Comparison of ENCODE assay signal across 1 cellular context in genomic region chr17:2347805-2348685, GRCh38.
TF ChIP-seq lines count a peak whose summit lies in the region.

No MANE protein-coding gene starts in this region.

TF ChIP-seq in HepG2, 621 proteins besides CTCF, POLR2A, EP300 and RAD21 (continued from another document):
- TF ChIP-seq TRIM24 (CRISPR knock-in tag; IDR thresholded peaks at IDR 0.05) (no peak), THAP11 (CRISPR knock-in tag; IDR thresholded peaks at IDR 0.05) (peak; percentile 34; the same call in 1 of the 2 replicates), NFKBIZ (CRISPR knock-in tag; IDR thresholded peaks at IDR 0.05) (0 out of 2 replicates have a peak, but pooled peaks have one; percentile 18), SMAD3 (CRISPR knock-in tag; IDR thresholded peaks at IDR 0.05) (0 out of 2 replicates have a peak, but pooled peaks have one; percentile 33), RXRA (CRISPR knock-in tag; IDR thresholded peaks at IDR 0.05) (0 out of 2 replicates have a peak, but pooled peaks have one; percentile 41), ZSCAN31 (CRISPR knock-in tag; IDR thresholded peaks at IDR 0.05; ENCODE audit: low read depth) (no peak), ZNF781 (CRISPR knock-in tag; IDR thresholded peaks at IDR 0.05; ENCODE audit: borderline replicate concordance, not compliant biosample characterization) (no peak)
- TF ChIP-seq, protein P1, sequence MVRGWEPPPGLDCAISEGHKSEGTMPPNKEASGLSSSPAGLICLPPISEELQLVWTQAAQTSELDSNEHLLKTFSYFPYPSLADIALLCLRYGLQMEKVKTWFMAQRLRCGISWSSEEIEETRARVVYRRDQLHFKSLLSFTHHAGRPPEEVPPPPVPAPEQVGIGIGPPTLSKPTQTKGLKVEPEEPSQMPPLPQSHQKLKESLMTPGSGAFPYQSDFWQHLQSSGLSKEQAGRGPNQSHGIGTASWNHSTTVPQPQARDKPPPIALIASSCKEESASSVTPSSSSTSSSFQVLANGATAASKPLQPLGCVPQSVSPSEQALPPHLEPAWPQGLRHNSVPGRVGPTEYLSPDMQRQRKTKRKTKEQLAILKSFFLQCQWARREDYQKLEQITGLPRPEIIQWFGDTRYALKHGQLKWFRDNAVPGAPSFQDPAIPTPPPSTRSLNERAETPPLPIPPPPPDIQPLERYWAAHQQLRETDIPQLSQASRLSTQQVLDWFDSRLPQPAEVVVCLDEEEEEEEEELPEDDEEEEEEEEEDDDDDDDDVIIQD (CRISPR knock-in tag; IDR thresholded peaks at IDR 0.05; ENCODE audit: low read depth) = no peak
